1 cellular context compared by ENCODE assay signal in the genomic region with DNA sequence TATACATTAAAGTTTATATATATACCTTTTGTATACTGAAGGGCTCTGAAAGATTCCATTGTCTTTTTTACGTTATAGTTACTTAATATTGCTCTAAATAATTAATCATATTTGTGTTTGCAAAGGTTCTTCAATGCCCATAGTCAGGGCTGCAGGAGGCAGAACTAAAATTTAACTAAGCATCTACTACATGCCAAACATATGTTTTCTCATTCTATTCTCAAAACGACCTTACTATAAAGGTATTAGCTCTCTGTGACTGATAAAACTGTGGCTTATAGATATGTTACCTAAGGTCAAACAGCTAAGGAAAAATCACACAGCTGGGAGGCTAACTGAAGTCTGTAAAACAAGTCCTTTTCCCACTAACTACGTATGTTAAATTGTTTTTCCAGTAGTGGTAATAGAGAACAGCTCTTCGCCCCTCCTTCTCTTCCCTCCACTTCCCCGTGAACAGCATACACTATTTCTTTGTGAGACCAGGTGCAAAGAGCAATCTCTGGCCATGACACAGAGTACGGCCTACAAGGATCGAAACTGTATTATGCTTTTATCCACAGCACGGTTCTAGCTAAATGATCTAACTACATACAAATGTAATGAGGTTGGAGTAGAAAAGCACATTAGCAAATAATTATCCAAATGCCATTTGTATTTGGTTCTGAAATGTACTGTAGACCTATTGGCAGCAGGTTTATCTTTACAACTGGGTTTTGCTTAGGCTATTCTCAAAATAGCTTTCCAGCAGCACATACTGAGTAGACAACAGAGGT.
TF ChIP-seq lines count a peak whose summit lies in the region.

No MANE protein-coding gene starts in this region.

TF ChIP-seq in HCT116, 20 proteins besides CTCF, POLR2A, EP300 and RAD21:
- TF ChIP-seq CBX3 (IDR thresholded peaks at IDR 0.05; ENCODE audit: low read depth), result no peak
- no peak for TF ChIP-seq CEBPB (IDR thresholded peaks at IDR 0.05; ENCODE audit: low read depth)
- TF ChIP-seq, protein P1, sequence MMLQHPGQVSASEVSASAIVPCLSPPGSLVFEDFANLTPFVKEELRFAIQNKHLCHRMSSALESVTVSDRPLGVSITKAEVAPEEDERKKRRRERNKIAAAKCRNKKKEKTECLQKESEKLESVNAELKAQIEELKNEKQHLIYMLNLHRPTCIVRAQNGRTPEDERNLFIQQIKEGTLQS (IDR thresholded peaks at IDR 0.05), result no peak
- TF ChIP-seq POLR2AphosphoS5 (IDR thresholded peaks at IDR 0.05; ENCODE audit: low read depth, low read length), result no peak
- TF ChIP-seq FOSL1 (IDR thresholded peaks at IDR 0.05; ENCODE audit: low read depth), result no peak
- no peak for TF ChIP-seq EZH2 (IDR thresholded peaks at IDR 0.05)
